12 cellular contexts compared by ENCODE assay signal in the genomic region with DNA sequence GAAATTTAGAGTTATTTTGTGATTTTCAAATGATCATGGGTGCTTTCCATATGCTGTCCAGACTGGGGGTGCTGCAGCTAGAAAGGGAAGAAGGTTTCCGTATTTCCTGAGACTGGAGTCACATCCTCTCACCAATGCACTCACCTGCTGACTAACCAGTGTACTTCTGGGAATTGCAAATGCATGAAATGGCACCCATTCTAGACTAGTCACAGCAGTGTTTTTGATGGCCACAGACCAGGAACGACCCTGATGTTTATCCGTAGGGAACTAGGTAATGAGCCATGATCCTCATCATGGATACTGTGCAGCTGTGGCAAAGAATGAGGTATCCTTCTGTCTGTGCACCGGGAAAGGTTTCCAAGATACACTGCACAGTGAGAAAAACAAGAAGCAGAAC. TPM values are rescaled to one million over a fixed set of nuclear protein-coding genes. Genes with fewer than 3 reads are reported as not detected.
"Had no signal": no experiment of that assay in that cellular context is flagged by ENCODE, and none has a peak within 500 bp of the region (broad histone marks: within the 10 kb centered on the region; RNA-seq: fewer than 3 reads in every experiment).

No MANE protein-coding gene starts in this region.

RNA-seq across cellular contexts. Expression of gene PSG11, which starts 37.1 kb away (rescaled TPM):
- total RNA-seq: activated CD4-positive, alpha-beta T cell treated with anti-CD3 and anti-CD28 coated beads, Interleukin-2, amount 10 ng/mL, durations not matched to agents 24 days and 14 days; activated CD8-positive, alpha-beta memory T cell treated with anti-CD3 and anti-CD28 coated beads for 36 hours; activated CD8-positive, alpha-beta T cell treated with anti-CD3 and anti-CD28 coated beads for 36 hours; activated naive CD8-positive, alpha-beta T cell treated with anti-CD3 and anti-CD28 coated beads for 36 hours; activated T-cell treated with anti-CD3 and anti-CD28 coated beads, Interleukin-2, amount 50 U/mL, for 72 hours; aorta; cardiac septum; NCI-H460; SJCRH30; T-helper 1 cell treated with Interleukin-12 subunit alpha and Interleukin-12 subunit beta and Interleukin-4 antibody, amounts not matched to agents 30 ng/mL and 1 ng/mL, for 36 hours; T-helper 2 cell treated with Interferon-gamma antibody and Interleukin-4, amounts not matched to agents 100 ng/mL and 5 ng/mL, for 36 hours had no signal
- polyA plus RNA-seq: aorta had no signal

RNA-seq across cellular contexts. Expression of gene PSG7, which starts 52.2 kb away (rescaled TPM):
- total RNA-seq: activated CD4-positive, alpha-beta T cell treated with anti-CD3 and anti-CD28 coated beads, Interleukin-2, amount 10 ng/mL, durations not matched to agents 24 days and 14 days; activated CD8-positive, alpha-beta memory T cell treated with anti-CD3 and anti-CD28 coated beads for 36 hours; activated CD8-positive, alpha-beta T cell treated with anti-CD3 and anti-CD28 coated beads for 36 hours; activated naive CD8-positive, alpha-beta T cell treated with anti-CD3 and anti-CD28 coated beads for 36 hours; activated T-cell treated with anti-CD3 and anti-CD28 coated beads, Interleukin-2, amount 50 U/mL, for 72 hours; activated T-helper 17 cell treated with anti-CD3 and anti-CD28 coated beads, Interleukin-2, amount 50 U/mL, for 72 hours; aorta; cardiac septum; NCI-H460; SJCRH30; T-helper 1 cell treated with Interleukin-12 subunit alpha and Interleukin-12 subunit beta and Interleukin-4 antibody, amounts not matched to agents 30 ng/mL and 1 ng/mL, for 36 hours; T-helper 2 cell treated with Interferon-gamma antibody and Interleukin-4, amounts not matched to agents 100 ng/mL and 5 ng/mL, for 36 hours had no signal
- polyA plus RNA-seq: aorta had no signal
